Comparison of ENCODE assay signal across 1 cellular context in genomic region chr4:56742080-56742871, GRCh38.
TF ChIP-seq lines count a peak whose summit lies in the region.

No MANE protein-coding gene starts in this region.

TF ChIP-seq in H1, 55 proteins besides CTCF, POLR2A, EP300 and RAD21:
- no peak for TF ChIP-seq USF2 (IDR thresholded peaks at IDR 0.05; ENCODE audit: low read length)
- no peak for TF ChIP-seq CHD1 (IDR thresholded peaks at IDR 0.05; ENCODE audit: low read depth, low read length)
- TF ChIP-seq E2F6 (IDR thresholded peaks at IDR 0.05): peak; percentile 60; the same call in 1 of the 2 replicates
- no peak for TF ChIP-seq SP2 (IDR thresholded peaks at IDR 0.05; ENCODE audit: low read length)
- peak; percentile 17; the same call in 1 of the 2 replicates for TF ChIP-seq MAX (IDR thresholded peaks at IDR 0.05)
- no peak for TF ChIP-seq POLR2AphosphoS5 (IDR thresholded peaks at IDR 0.05; ENCODE audit: low read depth, low read length)
- TF ChIP-seq NANOG (IDR thresholded peaks at IDR 0.05; ENCODE audit: insufficient read depth, low read depth, low read length, poor library complexity, severe bottlenecking): no peak
TF ChIP-seq in H1: peak in this region for 2.
